Comparison of ENCODE assay signal across 1 cellular context in genomic region chr18:8607776-8608682, GRCh38.
TF ChIP-seq lines count a peak whose summit lies in the region.

No MANE protein-coding gene starts in this region.

TF ChIP-seq in H1, 55 proteins besides CTCF, POLR2A, EP300 and RAD21 (continued from another document):
- TF ChIP-seq MAX (IDR thresholded peaks at IDR 0.05) (no peak), FOSL1 (IDR thresholded peaks at IDR 0.05; ENCODE audit: insufficient read depth, low read depth, low read length) (no peak), EZH2 (IDR thresholded peaks at IDR 0.05; ENCODE audit: low read depth, low read length, severe bottlenecking) (no peak), KDM4A (IDR thresholded peaks at IDR 0.05; ENCODE audit: low read depth, low read length, severe bottlenecking) (no peak), HDAC2 (IDR thresholded peaks at IDR 0.05; ENCODE audit: borderline replicate concordance in 1 of 2, low read depth in 2 of 2, low read length in 2 of 2) (no peak), TCF12 (IDR thresholded peaks at IDR 0.05; ENCODE audit: low read depth, low read length) (no peak)
